Comparison of ENCODE assay signal across 18 cellular contexts in the genomic region with DNA sequence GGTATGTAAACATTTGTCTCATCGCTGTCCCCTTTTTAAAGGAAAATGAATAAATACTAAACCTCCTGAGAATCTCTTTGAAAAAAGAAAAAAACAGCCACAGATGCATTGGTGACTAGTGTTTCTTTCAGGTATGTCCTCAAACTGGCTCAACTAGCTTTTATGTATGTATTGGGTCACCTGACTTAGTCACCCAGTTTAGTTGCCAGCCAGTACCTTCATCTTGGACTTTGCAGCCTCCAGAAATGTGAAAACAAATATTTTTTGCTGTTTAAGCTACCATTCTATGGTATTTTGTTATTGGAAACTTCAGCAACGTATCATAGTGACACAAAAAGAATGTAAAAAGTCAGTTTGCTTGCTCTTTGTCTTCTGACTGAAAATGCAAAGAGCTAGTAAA.
A peak's percentile ranks its signal among the peaks of the same experiment; 100 is the strongest.
DNase-seq lines count a peak whose midpoint lies in the region; ATAC-seq, FAIRE-seq and TF ChIP-seq lines count a peak whose summit lies in the region.
"Had no signal": no experiment of that assay in that cellular context is flagged by ENCODE, and none has a peak within 500 bp of the region (broad histone marks: within the 10 kb centered on the region; RNA-seq: fewer than 3 reads in every experiment).

No MANE protein-coding gene starts in this region.

- H3K4me3 ChIP-seq in astrocyte (ENCODE audit: insufficient read depth, low read depth, low read length) (no peak overlapping the region), hepatocyte (no peak overlapping the region), tibial nerve (no peak overlapping the region), SJCRH30 (no peak overlapping the region)
- H3K4me3 ChIP-seq: BLaER1, GM23338 had no signal

- no peaks in the 10 kb centered on the region for H3K9me2 ChIP-seq in hepatocyte (replicated peaks; ENCODE audit: insufficient read depth)

- H2AFZ ChIP-seq in astrocyte (ENCODE audit: low read depth, low read length) (no peak overlapping the region), hepatocyte (no peak overlapping the region)
- H2AFZ ChIP-seq: GM23338 had no signal

- H3K4me2 ChIP-seq in astrocyte (ENCODE audit: low read length), result no peak overlapping the region
- no peak overlapping the region for H3K4me2 ChIP-seq in hepatocyte
- H3K4me2 ChIP-seq: BLaER1, GM23338 had no signal

- H3K9ac ChIP-seq in astrocyte (ENCODE audit: low read length), result no peak overlapping the region
- H3K9ac ChIP-seq: BLaER1 had no signal

- H3K9me3 Mint-ChIP-seq in astrocyte (ENCODE audit: unreplicated experiment), result peaks cover 4% of the 10 kb centered on the region
- peaks cover 23% of the 10 kb centered on the region for H3K9me3 Mint-ChIP-seq in progenitor cell of endocrine pancreas (ENCODE audit: low read depth)

- no peak for TF ChIP-seq POLR2A in tibial nerve (IDR thresholded peaks at IDR 0.05)

- no peaks in the 10 kb centered on the region for H3K4me1 ChIP-seq in astrocyte (ENCODE audit: insufficient read depth, low read length)
- H3K4me1 ChIP-seq in hepatocyte (ENCODE audit: insufficient read depth), result no peaks in the 10 kb centered on the region
- no peaks in the 10 kb centered on the region for H3K4me1 ChIP-seq in tibial nerve
- H3K4me1 ChIP-seq in SJCRH30, result no peaks in the 10 kb centered on the region
- H3K4me1 ChIP-seq: BLaER1 had no signal

- H3K9me3 ChIP-seq in astrocyte (ENCODE audit: insufficient read depth, low read depth, low read length) (no peaks in the 10 kb centered on the region), hepatocyte (ENCODE audit: low read depth) (no peaks in the 10 kb centered on the region), tibial nerve (peaks cover 0 to 2% (median 0%) of the 10 kb centered on the region in 4 donors), SJCRH30 (replicated peaks) (no peaks in the 10 kb centered on the region)

- H3K4me1 Mint-ChIP-seq in astrocyte (ENCODE audit: low read depth, unreplicated experiment), result peaks cover 4% of the 10 kb centered on the region
- H3K4me1 Mint-ChIP-seq in progenitor cell of endocrine pancreas (ENCODE audit: low read depth), result peaks cover 8% of the 10 kb centered on the region
- H3K4me1 Mint-ChIP-seq: CD14-positive monocyte; CD4-positive, alpha-beta memory T cell; GM23338 had no signal

- H3K36me3 ChIP-seq in astrocyte (ENCODE audit: insufficient read depth, low read length) (no peaks in the 10 kb centered on the region), hepatocyte (replicated peaks; ENCODE audit: insufficient read depth, low read depth) (no peaks in the 10 kb centered on the region), tibial nerve (no peaks in the 10 kb centered on the region), SJCRH30 (no peaks in the 10 kb centered on the region)
- H3K36me3 ChIP-seq: BLaER1 had no signal

- TF ChIP-seq CTCF in astrocyte (IDR thresholded peaks at IDR 0.05; ENCODE audit: insufficient read depth, low read depth, low read length) (no peak), hepatocyte (IDR thresholded peaks at IDR 0.05; ENCODE audit: poor library complexity) (no peak), progenitor cell of endocrine pancreas (IDR thresholded peaks at IDR 0.05; ENCODE audit: unreplicated experiment) (no peak), tibial nerve (IDR thresholded peaks at IDR 0.05) (no peak)

- WGBS in hepatocyte (ENCODE audit: low lambda C conversion rate, missing lambda C conversion rate), result 64% methylated on average over 2 of the region's 2 CpGs
- 67 to 79% methylated on average over 2 of the region's 2 CpGs for WGBS in tibial nerve, 2 donors

- no peaks in the 10 kb centered on the region for H3K79me2 ChIP-seq in astrocyte (ENCODE audit: insufficient read depth, low read length)
- no peaks in the 10 kb centered on the region for H3K79me2 ChIP-seq in hepatocyte

- peak; percentile 41 for FAIRE-seq in astrocyte (lab: Jason Lieb, UNC)
- FAIRE-seq: GM12891 had no signal

- H3K27me3 ChIP-seq in astrocyte (ENCODE audit: insufficient read depth, low read length), result no peaks in the 10 kb centered on the region
- no peaks in the 10 kb centered on the region for H3K27me3 ChIP-seq in hepatocyte
- H3K27me3 ChIP-seq in tibial nerve, result peaks cover 0 to 14% of the 10 kb centered on the region in 2 donors
- H3K27me3 ChIP-seq in SJCRH30, result no peaks in the 10 kb centered on the region

- H4K20me1 ChIP-seq in astrocyte (ENCODE audit: insufficient read depth, low read length), result no peaks in the 10 kb centered on the region
- no peaks in the 10 kb centered on the region for H4K20me1 ChIP-seq in hepatocyte (ENCODE audit: insufficient read depth, poor library complexity, severe bottlenecking)
- H4K20me1 ChIP-seq: BLaER1 had no signal

- H3K27ac Mint-ChIP-seq in astrocyte (ENCODE audit: unreplicated experiment), result no peak overlapping the region
- peak overlapping the region; percentile 84 for H3K27ac Mint-ChIP-seq in progenitor cell of endocrine pancreas
- H3K27ac Mint-ChIP-seq: CD14-positive monocyte; CD4-positive, alpha-beta memory T cell; GM23338; H9 had no signal

- H3K4me3 Mint-ChIP-seq in astrocyte (ENCODE audit: unreplicated experiment) (no peak overlapping the region), progenitor cell of endocrine pancreas (ENCODE audit: low read depth) (no peak overlapping the region)
- H3K4me3 Mint-ChIP-seq: CD14-positive monocyte; CD4-positive, alpha-beta memory T cell; GM23338; H9 had no signal

- H3K36me3 Mint-ChIP-seq in astrocyte (ENCODE audit: low read depth, unreplicated experiment) (no peaks in the 10 kb centered on the region), progenitor cell of endocrine pancreas (ENCODE audit: insufficient read depth) (peaks cover 4% of the 10 kb centered on the region)
- H3K36me3 Mint-ChIP-seq: CD14-positive monocyte; CD4-positive, alpha-beta memory T cell had no signal

- H3K27me3 Mint-ChIP-seq in astrocyte (ENCODE audit: low read depth, unreplicated experiment), result no peaks in the 10 kb centered on the region
- H3K27me3 Mint-ChIP-seq in progenitor cell of endocrine pancreas, result no peaks in the 10 kb centered on the region
- H3K27me3 Mint-ChIP-seq: CD4-positive, alpha-beta memory T cell had no signal

- peak; percentile 8 for DNase-seq in DMS53 treated with DMSO at 0.1 percent for 48 hours (lab: John Stamatoyannopoulos, UW; ENCODE audit: unreplicated experiment)
- DNase-seq in astrocyte (ENCODE audit: low read depth), result no peak
- peak; percentile 16 for DNase-seq in hepatocyte (ENCODE audit: low spot score)
- no peak for DNase-seq in progenitor cell of endocrine pancreas (ENCODE audit: low spot score, unreplicated experiment)
- DNase-seq in NCI-H2081 (lab: John Stamatoyannopoulos, UW), result no peak
- DNase-seq in tibial nerve (ENCODE audit: low spot score in 2 of 2), result no peak
- DNase-seq in SJCRH30, result no peak
- DNase-seq: 8988T; CD4-positive, alpha-beta memory T cell; DMS153; DND-41; EL; H9 had no signal

- no peak for ATAC-seq in GM18868 (IDR thresholded peaks at IDR 0.05; ENCODE audit: unreplicated experiment)
- ATAC-seq: GM23338 had no signal

- H3K27ac ChIP-seq in astrocyte (ENCODE audit: low read depth, low read length) (no peak overlapping the region), hepatocyte (peak overlapping the region; percentile 24), tibial nerve (no peak overlapping the region), SJCRH30 (no peak overlapping the region)
- H3K27ac ChIP-seq: BLaER1 had no signal

- TF ChIP-seq EP300 in tibial nerve (IDR thresholded peaks at IDR 0.05), result no peak

Comparison
In these comparisons a context has a peak if more than half of its experiments do, and no peak if none do; other contexts are left out.
1. DNase-seq: peak in DMS53 treated with DMSO at 0.1 percent for 48 hours (single experiment) and hepatocyte (single experiment); none in astrocyte (single experiment), progenitor cell of endocrine pancreas (single experiment), NCI-H2081 (0 of 2), tibial nerve (0 of 2) and SJCRH30 (0 of 2).